In the genomic region with DNA sequence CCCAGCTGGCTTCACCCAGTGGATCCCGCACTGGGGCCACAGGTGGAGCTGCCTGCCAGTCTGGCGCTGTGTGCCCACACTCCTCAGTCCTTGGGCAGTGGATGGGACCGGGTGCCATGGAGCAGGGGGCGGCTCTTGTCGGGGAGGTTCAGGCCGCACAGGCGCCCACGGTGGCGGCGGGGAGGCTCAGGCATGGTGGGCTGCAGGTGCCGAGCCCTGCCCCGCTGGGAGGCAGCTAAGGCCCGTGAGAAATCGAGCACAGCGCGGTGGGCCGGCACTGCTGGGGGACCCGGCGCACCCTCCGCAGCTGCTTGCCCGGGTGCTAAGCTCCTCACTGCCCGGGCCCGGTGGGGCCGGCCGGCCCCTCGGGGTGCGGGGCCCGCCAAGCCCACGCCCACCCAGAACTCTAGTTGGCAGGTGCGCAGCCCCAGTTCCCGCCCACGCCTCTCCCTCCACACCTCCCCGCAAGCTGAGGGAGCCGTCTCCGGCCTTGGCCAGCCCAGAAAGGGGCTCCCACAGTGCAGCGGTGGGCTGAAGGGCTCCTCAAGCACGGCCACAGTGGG, we compare ENCODE assay signal across 28 cellular contexts. TPM values are rescaled to one million over a fixed set of nuclear protein-coding genes. Genes with fewer than 3 reads are reported as not detected.
"Had no signal": no experiment of that assay in that cellular context is flagged by ENCODE, and none has a peak within 500 bp of the region (broad histone marks: within the 10 kb centered on the region; RNA-seq: fewer than 3 reads in every experiment).

No MANE protein-coding gene starts in this region.

- ATAC-seq: HepG2, Panc1, PC-3, Right ventricle myocardium inferior, SK-N-SH treated with all-trans-retinoic acid at 6 μM for 48 hours had no signal

- H3K36me3 ChIP-seq: MG63, SJCRH30 had no signal

- H3K4me3 ChIP-seq: MG63, SJCRH30 had no signal

- DNase-seq: IMR-90, Karpas-422, KG1, MG63, NCI-H1092, NCI-H1105 treated with DMSO at 0.1 percent for 48 hours, NCI-H1417 treated with DMSO at 0.1 percent for 48 hours, NCI-H146, NCI-H1694 treated with DMSO at 0.1 percent for 48 hours, NCI-H1930, NCI-H2081 treated with DMSO at 0.1 percent for 48 hours, NCI-H2171, NCI-H226, NCI-H446, NCI-H510A, NCI-H524 treated with DMSO at 0.1 percent for 48 hours, NCI-H69, NCI-H774, PC-3, SHP77 treated with DMSO at 0.1 percent for 48 hours, SJCRH30 had no signal

- H3K27me3 ChIP-seq: MG63, SJCRH30 had no signal

- H3K9me3 ChIP-seq: MG63, SJCRH30 had no signal

- H3K27ac ChIP-seq: RWPE1, SJCRH30 had no signal

- H3K4me1 ChIP-seq: SJCRH30 had no signal

RNA-seq across cellular contexts. Expression of a gene that starts 26.6 kb away (rescaled TPM):
- total RNA-seq: HepG2, HT1080, IMR-90, PC-3, Right ventricle myocardium inferior, SJCRH30 had no signal

RNA-seq across cellular contexts. Expression of a gene that starts 40.3 kb away (rescaled TPM):
- total RNA-seq: HepG2, HT1080, IMR-90, OCI-LY7, PC-3, Right ventricle myocardium inferior, SJCRH30 had no signal
